In genomic region chr6:129749749-129750120, GRCh38 we compare ENCODE assay signal across 8 cellular contexts. TPM values are rescaled to one million over a fixed set of nuclear protein-coding genes. Genes with fewer than 3 reads are reported as not detected.
DNase-seq lines count a peak whose midpoint lies in the region; ATAC-seq and TF ChIP-seq lines count a peak whose summit lies in the region.

No MANE protein-coding gene starts in this region.

- H3K4me1 ChIP-seq in thoracic aorta (ENCODE audit: control insufficient read depth in 1 of 2, low read depth in 2 of 2) (peaks cover 18 to 28% of the 10 kb centered on the region in 2 donors), Caco-2 (no peaks in the 10 kb centered on the region)

- peaks cover 2% of the 10 kb centered on the region for H3K4me1 Mint-ChIP-seq in Caco-2 (ENCODE audit: low read depth, unreplicated experiment)

- intact Hi-C loops in Caco-2 (cut with micrococcal nuclease; ENCODE audit: unreplicated experiment) = no loop called here

- ATAC-seq in GM18499 (IDR thresholded peaks at IDR 0.05; ENCODE audit: insufficient read depth, unreplicated experiment) (peak; percentile 31), HG02981 (IDR thresholded peaks at IDR 0.05; ENCODE audit: unreplicated experiment) (peak; percentile 40), thoracic aorta (ENCODE audit: insufficient number of reproducible peaks, low FRiP score, low read depth) (peak; percentile 47)

- H3K27ac Mint-ChIP-seq in Caco-2 (ENCODE audit: unreplicated experiment) = no peak overlapping the region

- H3K27me3 Mint-ChIP-seq in Caco-2 (ENCODE audit: insufficient read depth, unreplicated experiment) = no peaks in the 10 kb centered on the region

- no peaks in the 10 kb centered on the region for H3K9me3 Mint-ChIP-seq in Caco-2 (ENCODE audit: unreplicated experiment)

- DNase-seq in SIG-M5 treated with dmso at 0.1 percent for 504 hours (lab: John Stamatoyannopoulos, UW; ENCODE audit: unreplicated experiment) = peak; percentile 76
- peak; percentile 87 for DNase-seq in fibroblast of pulmonary artery (ENCODE audit: low read depth)
- no peak for DNase-seq in thoracic aorta (ENCODE audit: low spot score)
- DNase-seq in WERI-Rb-1 = no peak
- DNase-seq in Caco-2 = no peak
- no peak for DNase-seq in stimulated activated CD4-positive, alpha-beta T cell treated with anti-CD3 and anti-CD28 coated beads, Interleukin-1b, Interleukin-23, amount 100 ng/mL, for 48 hours

- H3K36me3 ChIP-seq in thoracic aorta (no peaks in the 10 kb centered on the region), WERI-Rb-1 (no peaks in the 10 kb centered on the region), Caco-2 (ENCODE audit: control insufficient read depth, insufficient read depth, low read length) (no peaks in the 10 kb centered on the region)

- TF ChIP-seq CTCF in fibroblast of pulmonary artery (IDR thresholded peaks at IDR 0.05; ENCODE audit: low read length, missing control alignments) = no peak
- no peak for TF ChIP-seq CTCF in thoracic aorta (IDR thresholded peaks at IDR 0.05)
- TF ChIP-seq CTCF in WERI-Rb-1 (IDR thresholded peaks at IDR 0.05; ENCODE audit: low read depth, low read length) = no peak
- TF ChIP-seq CTCF in Caco-2 (IDR thresholded peaks at IDR 0.05; ENCODE audit: insufficient read depth in 1 of 2, low read depth in 1 of 2, low read length in 1 of 2, severe bottlenecking in 1 of 2, unreplicated experiment in 1 of 2) = no peak

- BruUV-seq in Caco-2 (replicated peaks; lab: Mats Ljungman, UMichigan) = no TSS peak

- H3K9me3 ChIP-seq in thoracic aorta = no peaks in the 10 kb centered on the region
- no peaks in the 10 kb centered on the region for H3K9me3 ChIP-seq in WERI-Rb-1 (ENCODE audit: severe bottlenecking)
- H3K9me3 ChIP-seq in Caco-2 = no peaks in the 10 kb centered on the region

- no peak overlapping the region for H3K4me3 Mint-ChIP-seq in Caco-2 (ENCODE audit: unreplicated experiment)

- POLR2A ChIA-PET in Caco-2 (lab: Charles Lee) = no interaction called here

- H3K27ac ChIP-seq in thoracic aorta (peak overlapping the region in 1 of 2 donors; percentile 0), WERI-Rb-1 (no peak overlapping the region)

- H3K4me3 ChIP-seq in fibroblast of pulmonary artery (replicated peaks; ENCODE audit: low read depth, low read length) (no peak overlapping the region), thoracic aorta (no peak overlapping the region), WERI-Rb-1 (ENCODE audit: low read depth, low read length) (no peak overlapping the region), Caco-2 (ENCODE audit: low read depth, low read length) (no peak overlapping the region)

- H3K36me3 Mint-ChIP-seq in Caco-2 (ENCODE audit: insufficient read depth, unreplicated experiment) = no peaks in the 10 kb centered on the region

- CTCF ChIA-PET in Caco-2 (lab: Charles Lee) = interaction anchor here (0.6 kb wide), 1 partner anchor 153 kb away, joined by 3 read pairs; no protein-coding TSS in a partner anchor

- H3K27me3 ChIP-seq in thoracic aorta (replicated peaks; ENCODE audit: insufficient read depth) = no peaks in the 10 kb centered on the region
- no peaks in the 10 kb centered on the region for H3K27me3 ChIP-seq in WERI-Rb-1 (ENCODE audit: insufficient read depth, low read depth, severe bottlenecking)
- H3K27me3 ChIP-seq in Caco-2 (replicated peaks; ENCODE audit: control insufficient read depth, insufficient read depth, low read length) = no peaks in the 10 kb centered on the region

RNA-seq across cellular contexts. Expression of gene ARHGAP18, which starts 39.8 kb away (rescaled TPM):
- total RNA-seq in thoracic aorta (10 to 100 TPM; 24.8 to 37.0 TPM), Caco-2 (2022) (15.0 and 15.6 TPM in 2 replicates)

Comparison
In these comparisons a context has a peak if more than half of its experiments do, and no peak if none do; other contexts are left out.
1. DNase-seq: peak in SIG-M5 treated with dmso at 0.1 percent for 504 hours (single experiment) and fibroblast of pulmonary artery (single experiment); none in thoracic aorta (single experiment), WERI-Rb-1 (single experiment), Caco-2 (0 of 2) and stimulated activated CD4-positive, alpha-beta T cell treated with anti-CD3 and anti-CD28 coated beads, Interleukin-1b, Interleukin-23, amount 100 ng/mL, for 48 hours (single experiment).
2. Peak in every context shown above with its lines, with median percentiles within 50 percentile points of each other: ATAC-seq.